1 cellular context compared by ENCODE assay signal in genomic region chr2:88171966-88172365, GRCh38.
TF ChIP-seq lines count a peak whose summit lies in the region.

No MANE protein-coding gene starts in this region.

TF ChIP-seq in WTC11, 78 proteins besides CTCF, POLR2A, EP300 and RAD21 (continued from another document):
- TF ChIP-seq E2F4 (CRISPR knock-in tag; IDR thresholded peaks at IDR 0.05; ENCODE audit: borderline replicate concordance, low read depth) (no peak), ZNF423 (CRISPR knock-in tag; IDR thresholded peaks at IDR 0.05) (no peak), FOXJ3 (CRISPR knock-in tag; IDR thresholded peaks at IDR 0.05; ENCODE audit: borderline replicate concordance) (no peak), TP53 (CRISPR knock-in tag; IDR thresholded peaks at IDR 0.05) (no peak), ZBTB43 (CRISPR knock-in tag; IDR thresholded peaks at IDR 0.05) (no peak), SMAD4 (CRISPR knock-in tag; IDR thresholded peaks at IDR 0.05) (no peak), PREB (CRISPR knock-in tag; IDR thresholded peaks at IDR 0.05; ENCODE audit: borderline replicate concordance) (no peak)
